ENCODE assay signal across 2 cellular contexts in genomic region chr10:931326-932318, GRCh38.
A peak's percentile ranks its signal among the peaks of the same experiment; 100 is the strongest.
TF ChIP-seq lines count a peak whose summit lies in the region.

LARP4B (minus strand) TSS chr10:931705; CDS start chr10:885721, 45,984 bp downstream.

TF ChIP-seq in IMR-90, 13 proteins besides CTCF, POLR2A, EP300 and RAD21:
- TF ChIP-seq MAZ (IDR thresholded peaks at IDR 0.05; ENCODE audit: borderline replicate concordance, low read depth, low read length) = peak; percentile 70; the same call in 1 of the 2 replicates
- TF ChIP-seq RFX5 (IDR thresholded peaks at IDR 0.05; ENCODE audit: low read depth, low read length) = peak; percentile 48; the same call in 1 of the 2 replicates
- 0 out of 2 replicates have a peak, but pooled peaks have one; percentile 7 for TF ChIP-seq MXI1 (IDR thresholded peaks at IDR 0.05; ENCODE audit: borderline replicate concordance, low read depth, low read length)
- no peak for TF ChIP-seq CHD1 (IDR thresholded peaks at IDR 0.05; ENCODE audit: low read depth, low read length)

TF ChIP-seq in endothelial cell of umbilical vein, 7 proteins besides CTCF, POLR2A, EP300 and RAD21:
- TF ChIP-seq POLR2AphosphoS5 (IDR thresholded peaks at IDR 0.05; ENCODE audit: insufficient read depth, low read depth, low read length) (peak; percentile 69), JUN (IDR thresholded peaks at IDR 0.05; ENCODE audit: borderline replicate concordance, insufficient read depth, insufficient read length, low read depth) (no peak), FOS (IDR thresholded peaks at IDR 0.05; ENCODE audit: borderline replicate concordance, insufficient read depth, low read length) (no peak)
- TF ChIP-seq, protein P1, sequence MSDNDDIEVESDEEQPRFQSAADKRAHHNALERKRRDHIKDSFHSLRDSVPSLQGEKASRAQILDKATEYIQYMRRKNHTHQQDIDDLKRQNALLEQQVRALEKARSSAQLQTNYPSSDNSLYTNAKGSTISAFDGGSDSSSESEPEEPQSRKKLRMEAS (IDR thresholded peaks at IDR 0.05; ENCODE audit: insufficient read depth, insufficient read length) = no peak
